Comparison of ENCODE assay signal across 33 cellular contexts in genomic region chr3:186779204-186779603, GRCh38. TPM values are rescaled to one million over a fixed set of nuclear protein-coding genes. Genes with fewer than 3 reads are reported as not detected.
A peak's percentile ranks its signal among the peaks of the same experiment; 100 is the strongest.
DNase-seq lines count a peak whose midpoint lies in the region; ATAC-seq, FAIRE-seq and TF ChIP-seq lines count a peak whose summit lies in the region.
"Had no signal": no experiment of that assay in that cellular context is flagged by ENCODE, and none has a peak within 500 bp of the region (broad histone marks: within the 10 kb centered on the region; RNA-seq: fewer than 3 reads in every experiment).

No MANE protein-coding gene starts in this region.

- H3K4me1 ChIP-seq in HepG2 (ENCODE audit: insufficient read depth, low read length) (peaks cover 28% of the 10 kb centered on the region), right lobe of liver (no peaks in the 10 kb centered on the region), osteoblast (ENCODE audit: insufficient read depth, low read length) (peaks cover 4% of the 10 kb centered on the region)
- H3K4me1 ChIP-seq: BE2C had no signal

- H3K27ac ChIP-seq in HepG2 (ENCODE audit: extremely low read length, insufficient read depth, low read length): no peak overlapping the region
- no peak overlapping the region for H3K27ac ChIP-seq in right lobe of liver
- H3K27ac ChIP-seq in osteoblast (ENCODE audit: low read depth, low read length): no peak overlapping the region
- H3K27ac ChIP-seq: 22Rv1; A549; BLaER1; BLaER1 treated with 17β-estradiol and CSF1 and Interleukin-3, amounts not matched to agents 10 nM and 100 nM; C4-2B had no signal

- TF ChIP-seq POLR2A in HepG2 (IDR thresholded peaks at IDR 0.05; ENCODE audit: insufficient read depth in 1 of 2, low read depth in 2 of 2, low read length in 2 of 2) (no peak), right lobe of liver (IDR thresholded peaks at IDR 0.05) (no peak)

- H3K36me3 ChIP-seq in HepG2 (replicated peaks in 1 of 2; ENCODE audit: control insufficient read depth in 1 of 2, insufficient read depth in 2 of 2, low read length in 2 of 2): peaks cover 0 to 1% of the 10 kb centered on the region in 2 experiments; a peak in 2 of 5 replicates
- peaks cover 0 to under 1% (median 0%) of the 10 kb centered on the region in 4 donors for H3K36me3 ChIP-seq in right lobe of liver
- peaks cover 2% of the 10 kb centered on the region for H3K36me3 ChIP-seq in osteoblast (ENCODE audit: insufficient read depth, low read length)

- H3K4me2 ChIP-seq in HepG2 (ENCODE audit: low read depth, low read length) (no peak overlapping the region), osteoblast (ENCODE audit: insufficient read depth, low read length) (no peak overlapping the region)
- H3K4me2 ChIP-seq: A549; BLaER1; BLaER1 treated with 17β-estradiol and CSF1 and Interleukin-3, amounts not matched to agents 10 nM and 100 nM had no signal

- peaks cover 18% of the 10 kb centered on the region for H3K4me1 Mint-ChIP-seq in neural crest cell

- ATAC-seq in HepG2 (no peak), right lobe of liver (no peak)
- ATAC-seq: A549; CD8-positive, alpha-beta T cell had no signal

- peak overlapping the region; percentile 57 for H3K27ac Mint-ChIP-seq in neural crest cell (ENCODE audit: unreplicated experiment)
- H3K27ac Mint-ChIP-seq: B cell; CD14-positive monocyte; CD4-positive, alpha-beta memory T cell; CD4-positive, alpha-beta T cell; CD4-positive, CD25-positive, alpha-beta regulatory T cell; CD8-positive, alpha-beta T cell had no signal

- H4K20me1 ChIP-seq in HepG2 (ENCODE audit: insufficient read depth, low read length) (peaks cover 8% of the 10 kb centered on the region), osteoblast (ENCODE audit: insufficient read depth, low read length) (peaks cover 7% of the 10 kb centered on the region)

- H3K9me3 ChIP-seq in HepG2 (ENCODE audit: low read length) (no peaks in the 10 kb centered on the region), right lobe of liver (no peaks in the 10 kb centered on the region), osteoblast (ENCODE audit: low read depth, low read length) (no peaks in the 10 kb centered on the region)
- H3K9me3 ChIP-seq: A549, BE2C, BLaER1, Caco-2 had no signal

- intact Hi-C loops in HepG2 (cut with micrococcal nuclease; ENCODE audit: unreplicated experiment): no loop called here
- intact Hi-C loops in right lobe of liver (cut with DNase I): no loop called here

- H3K4me3 Mint-ChIP-seq in neural crest cell: no peak overlapping the region
- H3K4me3 Mint-ChIP-seq: B cell; CD14-positive monocyte; CD4-positive, alpha-beta memory T cell; CD4-positive, alpha-beta T cell; CD8-positive, alpha-beta T cell had no signal

- H2AFZ ChIP-seq in HepG2 (ENCODE audit: low read length): no peak overlapping the region
- H2AFZ ChIP-seq in osteoblast (ENCODE audit: low read length): no peak overlapping the region

- BruUV-seq in HepG2 (replicated peaks; lab: Mats Ljungman, UMichigan): no TSS peak

- H3K36me3 Mint-ChIP-seq in neural crest cell (ENCODE audit: low read depth): peaks cover 8% of the 10 kb centered on the region

- TF ChIP-seq CTCF in HepG2 (CRISPR knock-in tag; IDR thresholded peaks at IDR 0.05) (no peak), right lobe of liver (IDR thresholded peaks at IDR 0.05) (no peak), neural crest cell (conservative IDR thresholded peaks at IDR 0.05) (no peak), osteoblast (IDR thresholded peaks at IDR 0.05; ENCODE audit: extremely low read depth, low read depth, low read length) (no peak)

- no peak for TF ChIP-seq RAD21 in HepG2 (CRISPR knock-in tag; IDR thresholded peaks at IDR 0.05)

- in situ Hi-C loops in HepG2 (cut with HindIII; ENCODE audit: extremely low pct_ligation_motif_present, low pct_unique_long_range_greater_than_20kb): no loop called here

- H3K79me2 ChIP-seq in HepG2 (ENCODE audit: insufficient read depth, low read length) (peaks cover 10% of the 10 kb centered on the region), osteoblast (ENCODE audit: insufficient read depth, low read length) (peaks cover 8% of the 10 kb centered on the region)

- CTCF ChIA-PET in HepG2 (lab: Yijun Ruan, JAX; ENCODE audit: low intra/inter-chr PET ratio, low total read pairs): no interaction called here

- no peak overlapping the region for H3K4me3 ChIP-seq in HepG2 (replicated peaks in 1 of 3; ENCODE audit: insufficient read depth in 1 of 3, low read depth in 2 of 3, low read length in 3 of 3)
- no peak overlapping the region for H3K4me3 ChIP-seq in right lobe of liver
- no peak overlapping the region for H3K4me3 ChIP-seq in osteoblast (ENCODE audit: insufficient read depth, low read length)
- H3K4me3 ChIP-seq: A549; BLaER1; BLaER1 treated with 17β-estradiol and CSF1 and Interleukin-3, amounts not matched to agents 10 nM and 100 nM had no signal

- DNase-seq in HepG2 (ENCODE audit: low spot score): no peak
- DNase-seq in right lobe of liver: no peak
- DNase-seq in neural crest cell (ENCODE audit: low read depth, low spot score): no peak
- DNase-seq in osteoblast (ENCODE audit: insufficient read length, low spot score, missing footprints): no peak
- DNase-seq: 8988T; ACHN; AML-193; BE2C; C1 segment of cervical spinal cord; Caco-2; Calu3; CD4-positive, alpha-beta memory T cell; CD4-positive, alpha-beta T cell; CD4-positive, CD25-positive, alpha-beta regulatory T cell; CD8-positive, alpha-beta memory T cell; CD8-positive, alpha-beta T cell; COR-L47; DMS 273 treated with DMSO at 0.1 percent for 48 hours; DMS153; DMS53; DMS79; DMS79 treated with DMSO at 0.1 percent for 48 hours; DND-41; EL had no signal

- H3K9me3 Mint-ChIP-seq in neural crest cell: no peaks in the 10 kb centered on the region
- H3K9me3 Mint-ChIP-seq: CD4-positive, alpha-beta T cell; CD8-positive, alpha-beta T cell had no signal

- TF ChIP-seq EP300 in HepG2 (IDR thresholded peaks at IDR 0.05; ENCODE audit: low read depth in 2 of 2, low read length in 2 of 2): no peak
- no peak for TF ChIP-seq EP300 in HepG2 (CRISPR knock-in tag; IDR thresholded peaks at IDR 0.05; ENCODE audit: borderline replicate concordance)

- H3K9ac ChIP-seq in HepG2 (ENCODE audit: insufficient read depth, low read depth, low read length): no peak overlapping the region
- H3K9ac ChIP-seq: BLaER1; BLaER1 treated with 17β-estradiol and CSF1 and Interleukin-3, amounts not matched to agents 10 nM and 100 nM had no signal

- peaks cover 8% of the 10 kb centered on the region for H3K27me3 Mint-ChIP-seq in neural crest cell (ENCODE audit: low read depth)
- H3K27me3 Mint-ChIP-seq: B cell had no signal

- no peak for FAIRE-seq in HepG2 (lab: Jason Lieb, UNC)
- FAIRE-seq: A204.1, A549, D721Med had no signal

- no peaks in the 10 kb centered on the region; a peak in 2 of 5 replicates for H3K27me3 ChIP-seq in HepG2 (ENCODE audit: control insufficient read depth in 1 of 2, insufficient read depth in 2 of 2, low read length in 2 of 2)
- H3K27me3 ChIP-seq in right lobe of liver: no peaks in the 10 kb centered on the region
- H3K27me3 ChIP-seq in osteoblast (ENCODE audit: insufficient read depth, low read length): no peaks in the 10 kb centered on the region
- H3K27me3 ChIP-seq: BE2C; BLaER1; BLaER1 treated with 17β-estradiol and CSF1 and Interleukin-3, amounts not matched to agents 10 nM and 100 nM had no signal

- POLR2A ChIA-PET in HepG2 (lab: Yijun Ruan, JAX): no interaction called here

- 69% methylated on average over 5 of the region's 5 CpGs for WGBS in HepG2 (ENCODE audit: low lambda C conversion rate)
- 63% methylated on average over 3 of the region's 5 CpGs for WGBS in right lobe of liver (ENCODE audit: insufficient coverage, low coverage, low lambda C conversion rate, missing lambda C conversion rate)

RNA-seq across cellular contexts. Expression of gene EIF4A2, which starts 4.2 kb away (rescaled TPM):
- total RNA-seq in HepG2 (2016; rRNA removed; fragmentation: Illumina TruSeq; extraction: Trizol): 446 and 480 TPM in 2 replicates
- 146 and 165 TPM in 2 replicates for total RNA-seq in HepG2 (2016; cell fraction: cytosol; rRNA removed; fragmentation: Illumina TruSeq; extraction: Trizol; ENCODE audit: low read depth)
- 450 and 480 TPM in 2 replicates for total RNA-seq in HepG2 (2016; cell fraction: insoluble cytoplasmic fraction; rRNA removed; fragmentation: Illumina TruSeq; extraction: Trizol)
- total RNA-seq in HepG2 (2016; cell fraction: membrane; rRNA removed; fragmentation: Illumina TruSeq; extraction: Trizol): 286 and 327 TPM in 2 replicates
- total RNA-seq in HepG2 (2016; cell fraction: nucleus; rRNA removed; fragmentation: Illumina TruSeq; extraction: Trizol): 656 and 709 TPM in 2 replicates
- 475 and 596 TPM in 2 replicates for polyA plus RNA-seq in HepG2 (2011; rRNA removed)
- 247 and 610 TPM in 2 replicates for polyA plus RNA-seq in HepG2 (2011; cell fraction: cytosol; rRNA removed)
- 443 and 672 TPM in 2 replicates for polyA plus RNA-seq in HepG2 (2011; cell fraction: nucleus; rRNA removed)
- polyA plus RNA-seq in HepG2 (2012): 536 and 611 TPM in 2 replicates
- polyA plus RNA-seq in HepG2 (2016; cell fraction: cytosol; fragmentation: Illumina TruSeq; extraction: Trizol; ENCODE audit: low read depth): 52.8 and 60.6 TPM in 2 replicates
- polyA plus RNA-seq in HepG2 (2016; cell fraction: insoluble cytoplasmic fraction; fragmentation: Illumina TruSeq; extraction: Trizol; ENCODE audit: low read depth): 340 and 366 TPM in 2 replicates
- 139 and 154 TPM in 2 replicates for polyA plus RNA-seq in HepG2 (2016; cell fraction: membrane; fragmentation: Illumina TruSeq; extraction: Trizol; ENCODE audit: low read depth)
- polyA plus RNA-seq in HepG2 (2016; cell fraction: nucleus; fragmentation: Illumina TruSeq; extraction: Trizol; ENCODE audit: insufficient read depth, low read depth): 727 and 748 TPM in 2 replicates
- 191 and 270 TPM in 2 replicates for polyA minus RNA-seq in HepG2 (2011; rRNA and poly(A)+ RNA removed; ENCODE audit: low replicate concordance)
- 288 and 321 TPM in 2 replicates for polyA minus RNA-seq in HepG2 (2011; cell fraction: cytosol; rRNA and poly(A)+ RNA removed)
- polyA minus RNA-seq in HepG2 (2011; cell fraction: nucleus; rRNA and poly(A)+ RNA removed): 1,137 and 1,381 TPM in 2 replicates
- total RNA-seq in right lobe of liver: 100 to 1,000 TPM in 5 of 6 experiments, 10 to 100 TPM in 1; 98.9 to 234 (median 131) TPM
- total RNA-seq in neural crest cell: 364 and 369 TPM in 2 replicates
- 438 and 442 TPM in 2 replicates for total RNA-seq in osteoblast

RNA-seq across cellular contexts. Expression of gene RFC4, which starts 27.1 kb away (rescaled TPM):
- total RNA-seq in HepG2 (2016; rRNA removed; fragmentation: Illumina TruSeq; extraction: Trizol): 103 and 109 TPM in 2 replicates
- 40.2 and 42.1 TPM in 2 replicates for total RNA-seq in HepG2 (2016; cell fraction: cytosol; rRNA removed; fragmentation: Illumina TruSeq; extraction: Trizol; ENCODE audit: low read depth)
- 106 and 115 TPM in 2 replicates for total RNA-seq in HepG2 (2016; cell fraction: insoluble cytoplasmic fraction; rRNA removed; fragmentation: Illumina TruSeq; extraction: Trizol)
- 31.0 and 31.4 TPM in 2 replicates for total RNA-seq in HepG2 (2016; cell fraction: membrane; rRNA removed; fragmentation: Illumina TruSeq; extraction: Trizol)
- total RNA-seq in HepG2 (2016; cell fraction: nucleus; rRNA removed; fragmentation: Illumina TruSeq; extraction: Trizol): 68.8 and 77.7 TPM in 2 replicates
- polyA plus RNA-seq in HepG2 (2011; rRNA removed): 15.1 and 18.5 TPM in 2 replicates
- 7.9 and 8.6 TPM in 2 replicates for polyA plus RNA-seq in HepG2 (2011; cell fraction: cytosol; rRNA removed)
- 32.1 and 36.9 TPM in 2 replicates for polyA plus RNA-seq in HepG2 (2011; cell fraction: nucleus; rRNA removed)
- 26.8 and 40.8 TPM in 2 replicates for polyA plus RNA-seq in HepG2 (2012)
- polyA plus RNA-seq in HepG2 (2016; cell fraction: cytosol; fragmentation: Illumina TruSeq; extraction: Trizol; ENCODE audit: low read depth): 9.3 and 10.4 TPM in 2 replicates
- polyA plus RNA-seq in HepG2 (2016; cell fraction: insoluble cytoplasmic fraction; fragmentation: Illumina TruSeq; extraction: Trizol; ENCODE audit: low read depth): 97.0 and 99.6 TPM in 2 replicates
- 10.8 and 11.9 TPM in 2 replicates for polyA plus RNA-seq in HepG2 (2016; cell fraction: membrane; fragmentation: Illumina TruSeq; extraction: Trizol; ENCODE audit: low read depth)
- polyA plus RNA-seq in HepG2 (2016; cell fraction: nucleus; fragmentation: Illumina TruSeq; extraction: Trizol; ENCODE audit: insufficient read depth, low read depth): 133 and 142 TPM in 2 replicates
- polyA minus RNA-seq in HepG2 (2011; rRNA and poly(A)+ RNA removed; ENCODE audit: low replicate concordance): 2.1 and 21.7 TPM in 2 replicates
- polyA minus RNA-seq in HepG2 (2011; cell fraction: cytosol; rRNA and poly(A)+ RNA removed): 4.9 and 11.6 TPM in 2 replicates
- polyA minus RNA-seq in HepG2 (2011; cell fraction: nucleus; rRNA and poly(A)+ RNA removed): 11.7 and 14.3 TPM in 2 replicates
- 10 to 100 TPM in 2 of 6 experiments, 1 to 10 TPM in 4; 4.6 to 17.4 (median 5.6) TPM for total RNA-seq in right lobe of liver
- total RNA-seq in neural crest cell: 105 and 107 TPM in 2 replicates
- 16.5 and 18.1 TPM in 2 replicates for total RNA-seq in osteoblast
